11 cellular contexts compared by ENCODE assay signal in genomic region chr20:46220808-46221207, GRCh38.
DNase-seq lines count a peak whose midpoint lies in the region; ATAC-seq and TF ChIP-seq lines count a peak whose summit lies in the region.
"Had no signal": no experiment of that assay in that cellular context is flagged by ENCODE, and none has a peak within 500 bp of the region (broad histone marks: within the 10 kb centered on the region; RNA-seq: fewer than 3 reads in every experiment).

No MANE protein-coding gene starts in this region.

- DNase-seq in MCF 10A (ENCODE audit: unreplicated experiment) (peak; percentile 27), breast epithelium (ENCODE audit: low spot score in 2 of 2) (no peak), NCI-H748 treated with DMSO at 0.1 percent for 48 hours (lab: John Stamatoyannopoulos, UW) (peak; percentile 15), heart right ventricle (peak in 1 of 2 donors; percentile 18), testis (peak; percentile 29)
- DNase-seq in stimulated activated CD4-positive, alpha-beta T cell treated with anti-CD3 and anti-CD28 coated beads, Interleukin-4, amount 100 ng/mL, for 1 hour: no peak
- no peak for DNase-seq in activated effector memory CD4-positive, alpha-beta T cell treated with anti-CD3 and anti-CD28 coated beads, Interleukin-2, amount 50 U/mL, for 16 hours
- DNase-seq: kidney had no signal

- POLR2A ChIA-PET in MCF 10A (lab: Yijun Ruan, JAX): interaction anchor here (0.5 kb wide), 1 partner anchor 1312 kb away, joined by 3 read pairs; no protein-coding TSS in a partner anchor

- WGBS in heart right ventricle, 2 donors: 60 to 65% methylated on average over 6 of the region's 6 CpGs
- WGBS in testis, 2 donors: 76 to 90% methylated on average over 6 of the region's 6 CpGs

- CTCF ChIA-PET in MCF 10A (lab: Yijun Ruan, JAX): interaction anchor here (0.6 to 0.7 kb wide), 2 partner anchors 47 to 178 kb away, joined by 3 read pairs; no protein-coding TSS in a partner anchor

- H3K36me3 Mint-ChIP-seq in MCF 10A (ENCODE audit: insufficient read depth, unreplicated experiment): no peaks in the 10 kb centered on the region
- H3K36me3 Mint-ChIP-seq: activated naive CD8-positive, alpha-beta T cell had no signal

- TF ChIP-seq POLR2A in breast epithelium (IDR thresholded peaks at IDR 0.05) (no peak), testis (IDR thresholded peaks at IDR 0.05) (no peak)

- no TSS peak for BruUV-seq in MCF 10A (replicated peaks; lab: Mats Ljungman, UMichigan)

- H3K4me3 ChIP-seq in breast epithelium: no peak overlapping the region
- H3K4me3 ChIP-seq in heart right ventricle: no peak overlapping the region
- H3K4me3 ChIP-seq in testis: no peak overlapping the region

- H3K4me1 Mint-ChIP-seq in MCF 10A (ENCODE audit: insufficient read depth, unreplicated experiment): peaks cover 11% of the 10 kb centered on the region

- H3K4me1 ChIP-seq in breast epithelium: no peaks in the 10 kb centered on the region
- peaks cover 0 to 38% (median 10%) of the 10 kb centered on the region in 9 donors for H3K4me1 ChIP-seq in heart right ventricle
- H3K4me1 ChIP-seq in testis: peaks cover 27% of the 10 kb centered on the region

- H3K27me3 ChIP-seq in breast epithelium: peaks cover 0 to 9% of the 10 kb centered on the region in 2 donors
- H3K27me3 ChIP-seq in heart right ventricle: peaks cover 0 to 19% (median 4%) of the 10 kb centered on the region in 7 donors
- H3K27me3 ChIP-seq in testis: no peaks in the 10 kb centered on the region

- no peak overlapping the region for H3K4me3 Mint-ChIP-seq in MCF 10A (ENCODE audit: unreplicated experiment)
- H3K4me3 Mint-ChIP-seq: activated naive CD8-positive, alpha-beta T cell; stimulated activated naive CD8-positive, alpha-beta T cell treated with anti-CD3 and anti-CD28 coated beads, Interleukin-15, Interleukin-2, amounts not matched to agents 100 ng/mL and 50 ng/mL, for 24 hours had no signal

- H3K27ac Mint-ChIP-seq in MCF 10A (ENCODE audit: low read depth, unreplicated experiment): no peak overlapping the region
- H3K27ac Mint-ChIP-seq: activated naive CD8-positive, alpha-beta T cell; stimulated activated naive CD8-positive, alpha-beta T cell treated with anti-CD3 and anti-CD28 coated beads, Interleukin-15, Interleukin-2, amounts not matched to agents 100 ng/mL and 50 ng/mL, for 24 hours had no signal

- intact Hi-C loops in MCF 10A (cut with micrococcal nuclease) (no loop called here), breast epithelium (cut with DNase I; ENCODE audit: low total_unique reads) (loop anchor here (1.0 kb wide), 1 partner anchor 34 kb away; no protein-coding TSS in a partner anchor), heart right ventricle (cut with DNase I) (no loop called here), testis (cut with DNase I; ENCODE audit: low total_unique reads) (no loop called here)

- H3K9me3 ChIP-seq in breast epithelium: no peaks in the 10 kb centered on the region
- H3K9me3 ChIP-seq in heart right ventricle: no peaks in the 10 kb centered on the region
- no peaks in the 10 kb centered on the region for H3K9me3 ChIP-seq in testis

- ATAC-seq in heart right ventricle (peak in 5 of 8 donors; percentile 20 to 50 (median 22)), HG03565 (IDR thresholded peaks at IDR 0.05; ENCODE audit: unreplicated experiment) (no peak)

- H3K27me3 Mint-ChIP-seq in MCF 10A (ENCODE audit: insufficient read depth, unreplicated experiment): peaks cover 18% of the 10 kb centered on the region

- TF ChIP-seq CTCF in MCF 10A (IDR thresholded peaks at IDR 0.05; ENCODE audit: unreplicated experiment): no peak
- no peak for TF ChIP-seq CTCF in breast epithelium (IDR thresholded peaks at IDR 0.05)
- TF ChIP-seq CTCF in heart right ventricle (IDR thresholded peaks at IDR 0.05): no peak
- TF ChIP-seq CTCF in testis (IDR thresholded peaks at IDR 0.05): no peak

- no peak overlapping the region for H3K27ac ChIP-seq in breast epithelium
- H3K27ac ChIP-seq in heart right ventricle: peak overlapping the region in 4 of 10 donors; percentile 9 to 91 (median 85)
- no peak overlapping the region for H3K27ac ChIP-seq in testis

- no peaks in the 10 kb centered on the region for H3K9me3 Mint-ChIP-seq in MCF 10A (ENCODE audit: unreplicated experiment)
- H3K9me3 Mint-ChIP-seq: stimulated activated naive CD8-positive, alpha-beta T cell treated with anti-CD3 and anti-CD28 coated beads, Interleukin-15, Interleukin-2, amounts not matched to agents 100 ng/mL and 50 ng/mL, for 24 hours had no signal

- H3K36me3 ChIP-seq in breast epithelium: no peaks in the 10 kb centered on the region
- no peaks in the 10 kb centered on the region for H3K36me3 ChIP-seq in heart right ventricle
- no peaks in the 10 kb centered on the region for H3K36me3 ChIP-seq in testis (ENCODE audit: low read depth, missing control alignments)

Comparison
In these comparisons a context has a peak if more than half of its experiments do, and no peak if none do; other contexts are left out.
1. DNase-seq: peak in MCF 10A (single experiment), NCI-H748 treated with DMSO at 0.1 percent for 48 hours (single experiment) and testis (single experiment); none in breast epithelium (0 of 2), stimulated activated CD4-positive, alpha-beta T cell treated with anti-CD3 and anti-CD28 coated beads, Interleukin-4, amount 100 ng/mL, for 1 hour (single experiment) and activated effector memory CD4-positive, alpha-beta T cell treated with anti-CD3 and anti-CD28 coated beads, Interleukin-2, amount 50 U/mL, for 16 hours (single experiment).